Comparison of ENCODE assay signal across 20 cellular contexts in genomic region chr5:145221416-145221815, GRCh38.
DNase-seq lines count a peak whose midpoint lies in the region; ATAC-seq and TF ChIP-seq lines count a peak whose summit lies in the region.
"Had no signal": no experiment of that assay in that cellular context is flagged by ENCODE, and none has a peak within 500 bp of the region (broad histone marks: within the 10 kb centered on the region; RNA-seq: fewer than 3 reads in every experiment).

No MANE protein-coding gene starts in this region.

- no peak for TF ChIP-seq EP300 in SK-N-SH (IDR thresholded peaks at IDR 0.05; ENCODE audit: borderline replicate concordance in 1 of 2, low read depth in 1 of 2, low read length in 1 of 2)

- H3K4me2 ChIP-seq in SK-N-SH, result no peak overlapping the region
- H3K4me2 ChIP-seq: A549, BLaER1 had no signal

- no peaks in the 10 kb centered on the region for H4K20me1 ChIP-seq in SK-N-SH (ENCODE audit: insufficient read depth)
- H4K20me1 ChIP-seq: BLaER1 had no signal

- H3K9me3 Mint-ChIP-seq in naive thymus-derived CD4-positive, alpha-beta T cell, result peaks cover 0 to 5% (median 0%) of the 10 kb centered on the region in 11 donors
- H3K9me3 Mint-ChIP-seq: CD14-positive monocyte, HFFc6 had no signal

- no peak overlapping the region for H2AFZ ChIP-seq in SK-N-SH (ENCODE audit: low read depth)

- H3K4me3 Mint-ChIP-seq in naive thymus-derived CD4-positive, alpha-beta T cell, result no peak overlapping the region
- H3K4me3 Mint-ChIP-seq: CD14-positive monocyte; CD4-positive, alpha-beta memory T cell; HFFc6 had no signal

- DNase-seq in SK-N-SH, result no peak
- DNase-seq in choroid plexus epithelial cell (ENCODE audit: low read depth), result peak; percentile 11
- DNase-seq in non-pigmented ciliary epithelial cell (ENCODE audit: low read depth), result peak; percentile 5
- DNase-seq in stimulated activated CD8-positive, alpha-beta memory T cell treated with anti-CD3 and anti-CD28 coated beads, Interleukin-4, amount 100 ng/mL, for 48 hours, result no peak
- DNase-seq in naive thymus-derived CD4-positive, alpha-beta T cell, result no peak
- DNase-seq: CD4-positive, alpha-beta memory T cell; DMS153; DMS79; GDM1; GOT3; H7; HFFc6 had no signal

- POLR2A ChIA-PET in SK-N-SH (lab: Yijun Ruan, JAX), result interaction anchor here (0.6 kb wide), 1 partner anchor 986 kb away, joined by 3 read pairs; no protein-coding TSS in a partner anchor
- POLR2A ChIA-PET in naive thymus-derived CD4-positive, alpha-beta T cell (lab: Charles Lee), result no interaction called here

- TF ChIP-seq CTCF in SK-N-SH (IDR thresholded peaks at IDR 0.05) (no peak), choroid plexus epithelial cell (conservative IDR thresholded peaks at IDR 0.05; ENCODE audit: low read depth, low read length) (no peak)

- H3K27ac ChIP-seq in SK-N-SH (ENCODE audit: low read depth in 2 of 2, low read length in 1 of 2), result no peak overlapping the region
- H3K27ac ChIP-seq in naive thymus-derived CD4-positive, alpha-beta T cell (ENCODE audit: low read depth, low read length), result no peak overlapping the region
- H3K27ac ChIP-seq: 22Rv1, A549, BLaER1 had no signal

- H3K27ac Mint-ChIP-seq in naive thymus-derived CD4-positive, alpha-beta T cell, result no peak overlapping the region
- H3K27ac Mint-ChIP-seq: CD14-positive monocyte; CD4-positive, alpha-beta memory T cell; HFFc6 had no signal

- H3F3A ChIP-seq in SK-N-SH (replicated peaks; ENCODE audit: insufficient read depth), result no peaks in the 10 kb centered on the region

- H3K27me3 Mint-ChIP-seq in naive thymus-derived CD4-positive, alpha-beta T cell, result no peaks in the 10 kb centered on the region
- H3K27me3 Mint-ChIP-seq: CD4-positive, alpha-beta memory T cell had no signal

- no peaks in the 10 kb centered on the region for H3K27me3 ChIP-seq in SK-N-SH (ENCODE audit: insufficient read depth)
- H3K27me3 ChIP-seq in naive thymus-derived CD4-positive, alpha-beta T cell (ENCODE audit: control insufficient read depth in 2 of 2, insufficient read depth in 2 of 2, low read length in 2 of 2), result no peaks in the 10 kb centered on the region
- H3K27me3 ChIP-seq: BLaER1 had no signal

- no peaks in the 10 kb centered on the region for H3K36me3 Mint-ChIP-seq in naive thymus-derived CD4-positive, alpha-beta T cell
- H3K36me3 Mint-ChIP-seq: CD14-positive monocyte; CD4-positive, alpha-beta memory T cell had no signal

- H3K4me3 ChIP-seq in SK-N-SH (ENCODE audit: low read depth in 2 of 2, low read length in 1 of 2) (no peak overlapping the region), choroid plexus epithelial cell (ENCODE audit: low read depth, low read length) (no peak overlapping the region)
- no peak overlapping the region for H3K4me3 ChIP-seq in naive thymus-derived CD4-positive, alpha-beta T cell (ENCODE audit: low read length)
- H3K4me3 ChIP-seq: A549, BLaER1 had no signal

- no peaks in the 10 kb centered on the region for H3K79me2 ChIP-seq in SK-N-SH (ENCODE audit: insufficient read depth)

- CTCF ChIA-PET in SK-N-SH (lab: Yijun Ruan, JAX), result no interaction called here
- CTCF ChIA-PET in naive thymus-derived CD4-positive, alpha-beta T cell (lab: Charles Lee), result no interaction called here

- H3K9ac ChIP-seq in SK-N-SH, result no peak overlapping the region
- H3K9ac ChIP-seq: BLaER1 had no signal

- H3K36me3 ChIP-seq in SK-N-SH (replicated peaks in 1 of 2; ENCODE audit: control insufficient read depth in 1 of 2, insufficient read depth in 2 of 2, low read length in 1 of 2), result no peaks in the 10 kb centered on the region
- H3K36me3 ChIP-seq in naive thymus-derived CD4-positive, alpha-beta T cell (ENCODE audit: control insufficient read depth in 2 of 3, insufficient read depth in 3 of 3, low read length in 3 of 3), result no peaks in the 10 kb centered on the region
- H3K36me3 ChIP-seq: BLaER1 had no signal

- H3K9me3 ChIP-seq in SK-N-SH, result no peaks in the 10 kb centered on the region
- no peaks in the 10 kb centered on the region for H3K9me3 ChIP-seq in naive thymus-derived CD4-positive, alpha-beta T cell (ENCODE audit: control insufficient read depth in 2 of 3, low read length in 3 of 3)
- H3K9me3 ChIP-seq: A549, BLaER1 had no signal

- ATAC-seq in SK-N-SH treated with all-trans-retinoic acid at 6 μM for 48 hours, result no peak
- ATAC-seq in naive thymus-derived CD4-positive, alpha-beta T cell, result no peak
- no peak for ATAC-seq in HG03342 (IDR thresholded peaks at IDR 0.05; ENCODE audit: unreplicated experiment)
- ATAC-seq: A549, HCT116, HepG2 had no signal

- peaks cover 0 to 3% of the 10 kb centered on the region in 2 experiments; a peak in 2 of 4 replicates for H3K4me1 ChIP-seq in SK-N-SH (ENCODE audit: control insufficient read depth in 1 of 2, insufficient read depth in 2 of 2, low read depth in 1 of 2, low read length in 1 of 2)
- no peaks in the 10 kb centered on the region for H3K4me1 ChIP-seq in naive thymus-derived CD4-positive, alpha-beta T cell (ENCODE audit: control insufficient read depth in 2 of 2, insufficient read depth in 2 of 2, low read length in 2 of 2)
- H3K4me1 ChIP-seq: A549, BLaER1 had no signal

- H3K4me1 Mint-ChIP-seq in naive thymus-derived CD4-positive, alpha-beta T cell, result no peaks in the 10 kb centered on the region
- H3K4me1 Mint-ChIP-seq: CD14-positive monocyte; CD4-positive, alpha-beta memory T cell had no signal

- intact Hi-C loops in naive thymus-derived CD4-positive, alpha-beta T cell (cut with micrococcal nuclease), result no loop called here

- WGBS in SK-N-SH (ENCODE audit: low lambda C conversion rate), result 84% methylated on average over 1 of the region's 1 CpG

- H3K9me2 ChIP-seq in SK-N-SH, result no peaks in the 10 kb centered on the region

- no peak for TF ChIP-seq RAD21 in SK-N-SH (IDR thresholded peaks at IDR 0.05; ENCODE audit: low read length)

TF ChIP-seq in SK-N-SH, 30 proteins besides CTCF, POLR2A, EP300 and RAD21:
- TF ChIP-seq USF2 (IDR thresholded peaks at IDR 0.05; ENCODE audit: borderline replicate concordance, low read depth, low read length), result no peak
- TF ChIP-seq GATA2 (CRISPR knock-in tag; IDR thresholded peaks at IDR 0.05), result 0 out of 2 replicates have a peak, but pooled peaks have one; percentile 22
- no peak for TF ChIP-seq ELF1 (IDR thresholded peaks at IDR 0.05)

TF ChIP-seq in SK-N-SH treated with all-trans-retinoic acid at 6 μM for 48 hours, 23 proteins besides CTCF, POLR2A, EP300 and RAD21 (continues in another document):
- no peak for TF ChIP-seq CSRNP3 (CRISPR knock-in tag; IDR thresholded peaks at IDR 0.05)
- TF ChIP-seq ARNTL (CRISPR knock-in tag; IDR thresholded peaks at IDR 0.05; ENCODE audit: borderline replicate concordance, low read depth), result no peak
- TF ChIP-seq PPARA (CRISPR knock-in tag; IDR thresholded peaks at IDR 0.05; ENCODE audit: borderline replicate concordance), result no peak
- TF ChIP-seq CSDC2 (CRISPR knock-in tag; IDR thresholded peaks at IDR 0.05), result no peak
- no peak for TF ChIP-seq SNAI2 (CRISPR knock-in tag; IDR thresholded peaks at IDR 0.05)
- no peak for TF ChIP-seq TSHZ2 (CRISPR knock-in tag; IDR thresholded peaks at IDR 0.05)
- no peak for TF ChIP-seq PATZ1 (CRISPR knock-in tag; IDR thresholded peaks at IDR 0.05; ENCODE audit: borderline replicate concordance)
- no peak for TF ChIP-seq TOX (CRISPR knock-in tag; IDR thresholded peaks at IDR 0.05; ENCODE audit: borderline replicate concordance)

Comparison
In these comparisons a context has a peak if more than half of its experiments do, and no peak if none do; other contexts are left out.
1. DNase-seq: peak in choroid plexus epithelial cell (single experiment) and non-pigmented ciliary epithelial cell (single experiment); none in SK-N-SH (single experiment), stimulated activated CD8-positive, alpha-beta memory T cell treated with anti-CD3 and anti-CD28 coated beads, Interleukin-4, amount 100 ng/mL, for 48 hours (single experiment) and naive thymus-derived CD4-positive, alpha-beta T cell (0 of 9).